Comparison of ENCODE assay signal across 13 cellular contexts in the genomic region with DNA sequence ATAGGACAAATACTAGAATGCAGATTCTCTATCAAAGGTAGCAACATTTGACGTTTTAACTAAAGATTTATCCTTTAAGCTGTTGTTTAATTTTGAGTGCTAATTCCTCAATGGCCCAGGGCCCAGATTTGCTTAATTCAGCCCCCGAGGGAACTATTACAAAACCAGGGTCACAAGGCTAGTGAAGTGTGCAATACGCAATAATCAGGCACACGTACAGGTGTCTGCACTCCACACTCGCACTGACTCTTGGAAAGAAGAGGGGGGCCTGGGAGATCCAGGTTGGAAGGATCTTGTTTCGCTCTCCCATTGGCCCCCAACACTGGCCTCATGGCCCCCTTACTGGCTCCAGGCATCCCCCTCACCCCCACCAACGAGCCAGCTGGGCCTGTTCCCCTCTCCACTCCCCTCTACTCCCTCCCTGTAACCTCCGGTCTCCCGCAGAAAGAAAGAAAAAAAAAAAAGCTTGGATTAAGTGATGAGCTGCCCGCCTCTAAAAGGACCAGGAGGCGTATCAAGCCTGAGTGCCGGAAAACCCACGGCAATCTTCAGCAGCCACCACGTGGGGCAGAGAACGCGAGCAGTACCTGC. TPM values are rescaled to one million over a fixed set of nuclear protein-coding genes. Genes with fewer than 3 reads are reported as not detected.
DNase-seq lines count a peak whose midpoint lies in the region; TF ChIP-seq lines count a peak whose summit lies in the region.
"Had no signal": no experiment of that assay in that cellular context is flagged by ENCODE, and none has a peak within 500 bp of the region (broad histone marks: within the 10 kb centered on the region; RNA-seq: fewer than 3 reads in every experiment).

No MANE protein-coding gene starts in this region.

- peak; percentile 27 for DNase-seq in NCI-H1436 (lab: John Stamatoyannopoulos, UW)
- no peak for DNase-seq in NCI-H1436 treated with DMSO at 0.1 percent for 48 hours (lab: John Stamatoyannopoulos, UW)
- peak; percentile 84 for DNase-seq in NCI-H82 (lab: John Stamatoyannopoulos, UW)
- DNase-seq in fibroblast of peridontal ligament (ENCODE audit: extremely low read depth): peak; percentile 11
- DNase-seq in osteocyte (ENCODE audit: extremely low spot score, unreplicated experiment): no peak
- no peak for DNase-seq in NCI-H2029 treated with DMSO at 0.1 percent for 48 hours (lab: John Stamatoyannopoulos, UW)
- no peak for DNase-seq in NOMO-1 (lab: John Stamatoyannopoulos, UW; ENCODE audit: unreplicated experiment in 2 of 2)
- no peak for DNase-seq in GF-D8 (lab: John Stamatoyannopoulos, UW)
- DNase-seq: activated CD4-positive, alpha-beta memory T cell treated with anti-CD3 and anti-CD28 coated beads, Interleukin-2, amount 10 ng/mL, durations not matched to agents 7 days and 5 days; SW 1271 had no signal

- no peaks in the 10 kb centered on the region for H3K9me3 Mint-ChIP-seq in osteocyte (ENCODE audit: unreplicated experiment)
- H3K9me3 Mint-ChIP-seq: activated CD4-positive, alpha-beta memory T cell treated with anti-CD3 and anti-CD28 coated beads, Interleukin-2, amount 10 ng/mL, durations not matched to agents 7 days and 5 days; activated naive CD8-positive, alpha-beta T cell treated with anti-CD3 and anti-CD28 coated beads for 36 hours had no signal

- H3K4me1 Mint-ChIP-seq in osteocyte (ENCODE audit: unreplicated experiment): peaks cover 5% of the 10 kb centered on the region
- H3K4me1 Mint-ChIP-seq: activated CD4-positive, alpha-beta memory T cell treated with anti-CD3 and anti-CD28 coated beads, Interleukin-2, amount 10 ng/mL, durations not matched to agents 7 days and 5 days; activated naive CD8-positive, alpha-beta T cell treated with anti-CD3 and anti-CD28 coated beads for 36 hours had no signal

- H3K27ac Mint-ChIP-seq in osteocyte (ENCODE audit: unreplicated experiment): no peak overlapping the region
- H3K27ac Mint-ChIP-seq: activated CD4-positive, alpha-beta memory T cell treated with anti-CD3 and anti-CD28 coated beads, Interleukin-2, amount 10 ng/mL, durations not matched to agents 7 days and 5 days; activated naive CD8-positive, alpha-beta T cell treated with anti-CD3 and anti-CD28 coated beads for 36 hours had no signal

- peak overlapping the region; percentile 36 for H3K4me3 Mint-ChIP-seq in osteocyte (ENCODE audit: unreplicated experiment)
- H3K4me3 Mint-ChIP-seq: activated CD4-positive, alpha-beta memory T cell treated with anti-CD3 and anti-CD28 coated beads, Interleukin-2, amount 10 ng/mL, durations not matched to agents 7 days and 5 days; activated naive CD8-positive, alpha-beta T cell treated with anti-CD3 and anti-CD28 coated beads for 36 hours had no signal

- peaks cover 8% of the 10 kb centered on the region for H3K27me3 Mint-ChIP-seq in osteocyte (ENCODE audit: unreplicated experiment)

- H3K36me3 Mint-ChIP-seq in osteocyte (ENCODE audit: unreplicated experiment): no peaks in the 10 kb centered on the region
- H3K36me3 Mint-ChIP-seq: activated naive CD8-positive, alpha-beta T cell treated with anti-CD3 and anti-CD28 coated beads for 36 hours had no signal

- TF ChIP-seq CTCF in osteocyte (IDR thresholded peaks at IDR 0.05): no peak

RNA-seq across cellular contexts. Expression of a gene that starts 2.2 kb away (rescaled TPM):
- 1.2 and 1.9 TPM in 2 replicates for total RNA-seq in osteocyte
- total RNA-seq: activated CD4-positive, alpha-beta memory T cell treated with anti-CD3 and anti-CD28 coated beads, Interleukin-2, amount 10 ng/mL, durations not matched to agents 7 days and 5 days; activated naive CD8-positive, alpha-beta T cell treated with anti-CD3 and anti-CD28 coated beads for 36 hours; pulmonary artery endothelial cell; vagina had no signal

Comparison
In these comparisons a context has a peak if more than half of its experiments do, and no peak if none do; other contexts are left out.
1. DNase-seq: peak in NCI-H1436 (single experiment), NCI-H82 (single experiment) and fibroblast of peridontal ligament (single experiment); none in NCI-H1436 treated with DMSO at 0.1 percent for 48 hours (single experiment), osteocyte (single experiment), NCI-H2029 treated with DMSO at 0.1 percent for 48 hours (single experiment), NOMO-1 (0 of 2) and GF-D8 (single experiment).